Comparison of ENCODE assay signal across 8 cellular contexts in the genomic region with DNA sequence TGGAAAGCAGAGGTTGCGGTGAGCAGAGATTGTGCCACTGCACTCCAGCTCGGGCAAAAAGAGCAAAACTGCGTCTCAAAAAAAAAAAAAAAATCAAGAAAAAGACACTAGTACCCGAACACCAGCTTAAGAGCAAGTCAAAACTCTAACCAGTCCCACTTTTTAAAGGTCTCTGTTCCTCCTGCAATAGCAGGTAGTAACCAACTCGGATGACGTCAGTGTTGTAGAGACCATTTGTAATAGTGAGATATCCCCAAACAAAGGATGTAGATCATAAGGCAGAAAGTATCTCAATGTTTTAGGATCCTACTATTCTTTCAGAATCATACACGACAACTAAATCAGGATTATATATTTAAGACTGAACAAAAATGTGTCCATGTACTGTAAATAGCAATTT. TPM values are rescaled to one million over a fixed set of nuclear protein-coding genes. Genes with fewer than 3 reads are reported as not detected.
A peak's percentile ranks its signal among the peaks of the same experiment; 100 is the strongest.
DNase-seq lines count a peak whose midpoint lies in the region; ATAC-seq and TF ChIP-seq lines count a peak whose summit lies in the region.

No MANE protein-coding gene starts in this region.

- H3K27ac ChIP-seq in ACC112 (ENCODE audit: low read depth, low read length) (no peak overlapping the region), RWPE1 (peak overlapping the region; percentile 54), fibroblast of lung (ENCODE audit: insufficient read depth, low read length) (no peak overlapping the region)

- peaks cover 12% of the 10 kb centered on the region; the same call in 1 of the 2 replicates for H3K36me3 ChIP-seq in ACC112 (ENCODE audit: insufficient read depth, low read length)
- H3K36me3 ChIP-seq in fibroblast of lung (ENCODE audit: control insufficient read depth, insufficient read depth, low read length) = peaks cover 4% of the 10 kb centered on the region

- intact Hi-C loops in head of caudate nucleus (cut with DNase I) = loop anchor here (5.0 kb wide), 1 partner anchor 35 kb away; no protein-coding TSS in a partner anchor

- H3K4me3 ChIP-seq in ACC112 (ENCODE audit: low read depth, low read length) (peak overlapping the region; percentile 84; the same call in 1 of the 2 replicates), GM12865 (ENCODE audit: low read depth, low read length) (peak overlapping the region; percentile 80), fibroblast of lung (replicated peaks in 1 of 4; ENCODE audit: control extremely low read depth in 1 of 4, insufficient read depth in 1 of 4, low read depth in 3 of 4, low read length in 4 of 4) (peak overlapping the region; percentile 21 to 96 (median 92))

- H3K79me2 ChIP-seq in ACC112 (ENCODE audit: control insufficient read depth, insufficient read depth, low read length, unreplicated experiment) (peaks cover 54% of the 10 kb centered on the region), fibroblast of lung (ENCODE audit: control insufficient read depth, insufficient read depth, low read length) (peaks cover 64% of the 10 kb centered on the region)

- CTCF ChIA-PET in RWPE1 (lab: Yijun Ruan, JAX) = interaction anchor here (1.0 kb wide), 1 partner anchor 21 kb away, joined by 4 read pairs; no protein-coding TSS in a partner anchor

- no peak for DNase-seq in GM12865 (ENCODE audit: low read depth)
- DNase-seq in RWPE1 (ENCODE audit: low spot score) = peak; percentile 21
- peak; percentile 25 to 53 for DNase-seq in fibroblast of lung (ENCODE audit: low read depth in 2 of 2)
- DNase-seq in AG08396 (ENCODE audit: low spot score) = no peak
- no peak for DNase-seq in stimulated activated CD4-positive, alpha-beta T cell treated with anti-CD3 and anti-CD28 coated beads, Interleukin-12 subunit alpha, Interleukin-12 subunit beta, amount 100 ng/mL, for 4 hours
- DNase-seq in head of caudate nucleus = no peak

- no peak overlapping the region for H2AFZ ChIP-seq in ACC112 (ENCODE audit: low read length, unreplicated experiment)
- no peak overlapping the region for H2AFZ ChIP-seq in fibroblast of lung (ENCODE audit: low read length)

- POLR2A ChIA-PET in RWPE1 (lab: Yijun Ruan, JAX; ENCODE audit: low non-redundant PET) = no interaction called here

- H3K27me3 ChIP-seq in ACC112 (ENCODE audit: insufficient read depth, low read length) = no peaks in the 10 kb centered on the region
- H3K27me3 ChIP-seq in fibroblast of lung (ENCODE audit: control insufficient read depth, insufficient read depth, low read length) = no peaks in the 10 kb centered on the region

- TF ChIP-seq CTCF in GM12865 (IDR thresholded peaks at IDR 0.05; ENCODE audit: insufficient read depth, low read depth, low read length, missing control alignments) = no peak
- no peak for TF ChIP-seq CTCF in RWPE1 (conservative IDR thresholded peaks at IDR 0.05; ENCODE audit: low read depth)
- TF ChIP-seq CTCF in fibroblast of lung (conservative IDR thresholded peaks at IDR 0.05 in 1 of 2, IDR thresholded peaks at IDR 0.05 in 1 of 2; ENCODE audit: low read depth in 1 of 2, low read length in 2 of 2) = no peak

- H4K20me1 ChIP-seq in fibroblast of lung (ENCODE audit: control insufficient read depth, extremely low read depth, insufficient read depth, low read length) = no peaks in the 10 kb centered on the region

- peak overlapping the region; percentile 98 for H3K4me2 ChIP-seq in fibroblast of lung (ENCODE audit: extremely low read depth, insufficient read depth, low read length)

- H3K9me3 ChIP-seq in fibroblast of lung (ENCODE audit: control insufficient read depth, insufficient read depth, low read depth, low read length) = no peaks in the 10 kb centered on the region

- ATAC-seq in GM18873 (IDR thresholded peaks at IDR 0.05; ENCODE audit: low FRiP score, unreplicated experiment) = no peak

- no peak overlapping the region for H3K9ac ChIP-seq in fibroblast of lung (ENCODE audit: insufficient read depth, low read length)

- H3K4me1 ChIP-seq in ACC112 (ENCODE audit: control insufficient read depth, insufficient read depth, low read length, unreplicated experiment) (peaks cover 16% of the 10 kb centered on the region), fibroblast of lung (ENCODE audit: control insufficient read depth, extremely low read depth, insufficient read depth, low read length) (peaks cover 8% of the 10 kb centered on the region)

RNA-seq across cellular contexts. Expression of gene JPT1, which starts 2.4 kb away (rescaled TPM):
- 51.9 and 78.8 TPM in 2 replicates for total RNA-seq in fibroblast of lung
- 142 and 271 TPM in 2 replicates for polyA plus RNA-seq in fibroblast of lung
- polyA plus RNA-seq in fibroblast of lung (2012) = 255 and 440 TPM in 2 replicates
- 29.1 and 33.6 TPM in 2 replicates for polyA minus RNA-seq in fibroblast of lung (ENCODE audit: low replicate concordance)

RNA-seq across cellular contexts. Expression of gene NT5C, which starts 20.4 kb away (rescaled TPM):
- total RNA-seq in fibroblast of lung = 25.7 and 29.9 TPM in 2 replicates
- polyA plus RNA-seq in fibroblast of lung = 18.6 and 21.6 TPM in 2 replicates
- 40.3 and 54.5 TPM in 2 replicates for polyA plus RNA-seq in fibroblast of lung (2012)
- 10.5 and 27.5 TPM in 2 replicates for polyA minus RNA-seq in fibroblast of lung (ENCODE audit: low replicate concordance)

RNA-seq across cellular contexts. Expression of gene SUMO2, which starts 30.9 kb away (rescaled TPM):
- 109 and 122 TPM in 2 replicates for total RNA-seq in fibroblast of lung
- polyA plus RNA-seq in fibroblast of lung = 190 and 191 TPM in 2 replicates
- 382 and 410 TPM in 2 replicates for polyA plus RNA-seq in fibroblast of lung (2012)
- 27.8 and 29.3 TPM in 2 replicates for polyA minus RNA-seq in fibroblast of lung (ENCODE audit: low replicate concordance)

RNA-seq across cellular contexts. Expression of gene ARMC7, which starts 42.1 kb away (rescaled TPM):
- total RNA-seq in fibroblast of lung = 2.8 and 3.1 TPM in 2 replicates
- polyA plus RNA-seq in fibroblast of lung = 5.7 and 5.9 TPM in 2 replicates
- 7.8 and 8.1 TPM in 2 replicates for polyA plus RNA-seq in fibroblast of lung (2012)
- 18.5 and 30.3 TPM in 2 replicates for polyA minus RNA-seq in fibroblast of lung (ENCODE audit: low replicate concordance)

RNA-seq across cellular contexts. Expression of gene NUP85, which starts 53.6 kb away (rescaled TPM):
- total RNA-seq in fibroblast of lung = 18.5 and 21.3 TPM in 2 replicates
- 29.6 and 49.1 TPM in 2 replicates for polyA plus RNA-seq in fibroblast of lung
- polyA plus RNA-seq in fibroblast of lung (2012) = 30.5 and 52.4 TPM in 2 replicates
- 59.7 and 76.3 TPM in 2 replicates for polyA minus RNA-seq in fibroblast of lung (ENCODE audit: low replicate concordance)

Comparison
In these comparisons a context has a peak if more than half of its experiments do, and no peak if none do; other contexts are left out.
1. DNase-seq: peak in RWPE1 (single experiment) and fibroblast of lung (2 of 2); none in GM12865 (single experiment), AG08396 (single experiment), stimulated activated CD4-positive, alpha-beta T cell treated with anti-CD3 and anti-CD28 coated beads, Interleukin-12 subunit alpha, Interleukin-12 subunit beta, amount 100 ng/mL, for 4 hours (single experiment) and head of caudate nucleus (0 of 42).
2. Peak in every context shown above with its lines, with median percentiles within 50 percentile points of each other: H3K4me3 ChIP-seq.